Comparison of ENCODE assay signal across 10 cellular contexts in the genomic region with DNA sequence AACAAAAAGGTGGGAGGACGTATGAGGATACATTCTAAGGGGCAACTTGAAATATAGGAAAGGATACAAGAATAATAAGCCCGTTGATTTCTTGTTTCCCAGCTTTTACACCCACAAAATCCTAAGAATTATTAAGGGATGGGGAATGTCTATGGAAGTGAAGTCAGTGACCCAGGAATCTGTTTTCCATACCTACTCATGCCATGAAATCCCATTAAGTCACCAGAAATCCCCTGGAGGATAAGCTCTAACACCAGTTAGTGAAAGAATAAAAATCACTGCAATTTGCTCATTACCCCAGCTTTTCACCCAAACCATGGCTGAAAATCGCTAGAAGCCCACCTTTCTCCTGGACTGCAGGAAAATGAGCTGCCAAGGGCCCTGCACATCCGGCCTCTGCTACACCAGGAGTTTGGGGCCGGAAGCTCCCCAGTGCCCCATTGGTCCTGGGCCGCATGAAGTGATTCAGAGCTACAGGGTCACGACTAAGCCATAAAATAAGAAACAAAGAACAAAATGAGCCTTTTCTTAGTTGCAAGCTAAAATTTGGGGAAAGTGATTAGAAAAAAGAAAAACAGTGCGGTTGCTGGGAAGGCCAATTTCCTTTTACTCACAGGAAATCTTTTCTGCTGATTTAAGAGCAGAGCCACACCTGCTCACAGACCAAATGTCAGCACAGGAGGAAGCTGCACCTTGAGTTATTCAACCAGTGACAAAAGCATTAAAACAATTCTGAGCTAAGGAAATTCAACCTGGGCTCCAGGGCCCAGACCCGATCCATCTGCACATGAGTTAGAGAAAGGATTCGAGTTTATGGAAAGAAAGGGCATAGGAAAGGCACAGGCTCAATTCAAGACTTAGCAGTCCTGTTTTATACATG. TPM values are rescaled to one million over a fixed set of nuclear protein-coding genes. Genes with fewer than 3 reads are reported as not detected.
DNase-seq lines count a peak whose midpoint lies in the region; ATAC-seq, FAIRE-seq and TF ChIP-seq lines count a peak whose summit lies in the region.
"Had no signal": no experiment of that assay in that cellular context is flagged by ENCODE, and none has a peak within 500 bp of the region (broad histone marks: within the 10 kb centered on the region; RNA-seq: fewer than 3 reads in every experiment).

No MANE protein-coding gene starts in this region.

- no peak for FAIRE-seq in urothelium cell line (lab: Jason Lieb, UNC)

- H3K27ac ChIP-seq in cingulate gyrus (ENCODE audit: low read depth, low read length), result peak overlapping the region; percentile 61

- peak overlapping the region in 4 of 7 donors; percentile 1 to 82 (median 67) for H3K27ac Mint-ChIP-seq in CD14-positive monocyte
- H3K27ac Mint-ChIP-seq in naive thymus-derived CD8-positive, alpha-beta T cell, result peak overlapping the region; percentile 44 to 95 (median 90)
- H3K27ac Mint-ChIP-seq: HFFc6 had no signal

- peaks cover 0 to 5% (median 4%) of the 10 kb centered on the region in 7 donors for H3K9me3 Mint-ChIP-seq in CD14-positive monocyte
- H3K9me3 Mint-ChIP-seq in naive thymus-derived CD8-positive, alpha-beta T cell, result no peaks in the 10 kb centered on the region
- H3K9me3 Mint-ChIP-seq: HFFc6 had no signal

- H3K4me1 Mint-ChIP-seq in CD14-positive monocyte, result peaks cover 61% of the 10 kb centered on the region
- H3K4me1 Mint-ChIP-seq in naive thymus-derived CD8-positive, alpha-beta T cell, result peaks cover 39 to 70% (median 65%) of the 10 kb centered on the region in 4 donors

- peaks cover 0 to 3% (median 0%) of the 10 kb centered on the region in 3 donors for H3K27me3 Mint-ChIP-seq in CD14-positive monocyte (ENCODE audit: low read depth in 3 of 3)
- peaks cover 0 to 1% (median 0%) of the 10 kb centered on the region in 5 donors for H3K27me3 Mint-ChIP-seq in naive thymus-derived CD8-positive, alpha-beta T cell

- TF ChIP-seq CTCF in CD14-positive monocyte (IDR thresholded peaks at IDR 0.05), result no peak

- intact Hi-C loops in CD14-positive monocyte (cut with micrococcal nuclease), result loop anchor here in 1 of 2 donors (10.0 kb wide), 1 partner anchor 93 kb away; no protein-coding TSS in a partner anchor

- DNase-seq in CD14-positive monocyte (ENCODE audit: low spot score) (no peak), LHCN-M2 (ENCODE audit: low read depth) (peak; percentile 84), urothelium cell line (ENCODE audit: low spot score) (no peak), GM19240 (ENCODE audit: insufficient read length, low spot score) (no peak)
- DNase-seq in naive thymus-derived CD8-positive, alpha-beta T cell, result peak in 3 of 10 donors; percentile 20 to 35 (median 35)
- DNase-seq in stimulated activated CD4-positive, alpha-beta T cell treated with anti-CD3 and anti-CD28 coated beads, Interleukin-4, amount 100 ng/mL, for 4 hours, result no peak
- DNase-seq: HFFc6 had no signal

- H3K36me3 Mint-ChIP-seq in CD14-positive monocyte, result peaks cover 57 to 70% of the 10 kb centered on the region in 2 donors
- H3K36me3 Mint-ChIP-seq in naive thymus-derived CD8-positive, alpha-beta T cell, result peaks cover 0 to 6% (median 3%) of the 10 kb centered on the region in 3 donors

- POLR2A ChIA-PET in naive thymus-derived CD8-positive, alpha-beta T cell (lab: Charles Lee), result interaction anchor here (1.0 to 2.7 kb wide), 5 partner anchors 9 to 41 kb away, joined by 4 to 20 read pairs (median 6); no protein-coding TSS in a partner anchor

- no peak overlapping the region for H3K4me3 Mint-ChIP-seq in CD14-positive monocyte
- peak overlapping the region; percentile 47 to 80 (median 72) for H3K4me3 Mint-ChIP-seq in naive thymus-derived CD8-positive, alpha-beta T cell
- H3K4me3 Mint-ChIP-seq: HFFc6, neural crest cell had no signal

- peak; percentile 73 to 85 for ATAC-seq in naive thymus-derived CD8-positive, alpha-beta T cell
- ATAC-seq in GM19351 (IDR thresholded peaks at IDR 0.05; ENCODE audit: unreplicated experiment), result no peak

RNA-seq across cellular contexts. Expression of a gene that starts 40.3 kb away (rescaled TPM):
- 1 to 10 TPM; 1.6 to 3.0 TPM for polyA plus RNA-seq in CD14-positive monocyte
- 50.9 and 61.3 TPM in 2 replicates for total RNA-seq in LHCN-M2 (2014; rRNA removed)
- 31.7 TPM for polyA plus RNA-seq in LHCN-M2 (2012)
- total RNA-seq in naive thymus-derived CD8-positive, alpha-beta T cell, result 10 to 100 TPM; 28.7 to 32.9 TPM
- polyA plus RNA-seq in naive thymus-derived CD8-positive, alpha-beta T cell, result 1 to 10 TPM; 2.1 to 4.3 (median 3.1) TPM

Comparison
In these comparisons a context has a peak if more than half of its experiments do, and no peak if none do; other contexts are left out.
1. H3K4me3 Mint-ChIP-seq: peak in naive thymus-derived CD8-positive, alpha-beta T cell (10 of 10); none in CD14-positive monocyte (0 of 2).